In genomic region chr5:108727154-108727638, GRCh38 we compare ENCODE assay signal across 1 cellular context.
TF ChIP-seq lines count a peak whose summit lies in the region.

No MANE protein-coding gene starts in this region.

TF ChIP-seq in K562, 482 proteins besides CTCF, POLR2A, EP300 and RAD21 (continued from another document and continues in another):
- TF ChIP-seq PCBP2 (IDR thresholded peaks at IDR 0.05; ENCODE audit: low read depth, low read length, poor library complexity, severe bottlenecking), result no peak
- peak; percentile 59 for TF ChIP-seq L3MBTL2 (IDR thresholded peaks at IDR 0.05)
- TF ChIP-seq PCBP1 (IDR thresholded peaks at IDR 0.05; ENCODE audit: low read depth, low read length, poor library complexity, severe bottlenecking), result no peak
- peak; percentile 37; the same call in 1 of the 2 replicates for TF ChIP-seq CREB3 (tag; conservative IDR thresholded peaks at IDR 0.05; ENCODE audit: low read depth)
- TF ChIP-seq POLR2H (tag; IDR thresholded peaks at IDR 0.05; ENCODE audit: low read depth), result peak; percentile 45; the same call in 1 of the 2 replicates
- TF ChIP-seq MTA3 (IDR thresholded peaks at IDR 0.05; ENCODE audit: borderline replicate concordance), result 0 out of 2 replicates have a peak, but pooled peaks have one; percentile 17
- peak in 1 of 2 experiments; percentile 20; a peak in 1 of 3 replicates for TF ChIP-seq CBX3 (IDR thresholded peaks at IDR 0.05; ENCODE audit: borderline replicate concordance in 1 of 2, low read length in 2 of 2)
- no peak for TF ChIP-seq PTRF (tag; IDR thresholded peaks at IDR 0.05)
- peak; percentile 7 to 19; a peak in 1 of 4 replicates for TF ChIP-seq MLLT1 (IDR thresholded peaks at IDR 0.05)
- no peak for TF ChIP-seq RHOXF2B (CRISPR knock-in tag; conservative IDR thresholded peaks at IDR 0.05)
- 0 out of 2 replicates have a peak, but pooled peaks have one; percentile 7 for TF ChIP-seq SPI1 (IDR thresholded peaks at IDR 0.05; ENCODE audit: borderline replicate concordance, low read depth, low read length)
- TF ChIP-seq RBM39 (optimal IDR thresholded peaks at IDR 0.05; ENCODE audit: low read depth, low read length), result peak; percentile 73
- TF ChIP-seq POLR2AphosphoS5 (IDR thresholded peaks at IDR 0.05; ENCODE audit: control insufficient read depth, insufficient read depth, low read depth, low read length), result peak; percentile 15; the same call in 1 of the 2 replicates
- TF ChIP-seq ELF1 (tag; IDR thresholded peaks at IDR 0.05), result peak; percentile 60
- no peak for TF ChIP-seq ETV5 (CRISPR knock-in tag; IDR thresholded peaks at IDR 0.05; ENCODE audit: low read depth)
- TF ChIP-seq HDAC1 (IDR thresholded peaks at IDR 0.05), result peak in 1 of 2 experiments; percentile 51; a peak in 2 of 4 replicates
- TF ChIP-seq MNT (conservative IDR thresholded peaks at IDR 0.05), result 0 out of 4 replicates have a peak, but pooled peaks of 1 of the 2 experiments have one; percentile 2
- 0 out of 2 replicates have a peak, but pooled peaks have one; percentile 1 for TF ChIP-seq FOSL1 (tag; conservative IDR thresholded peaks at IDR 0.05)
- TF ChIP-seq PKNOX1 (IDR thresholded peaks at IDR 0.05), result peak; percentile 33; the same call in 1 of the 2 replicates
- no peak for TF ChIP-seq ZNF165 (CRISPR knock-in tag; IDR thresholded peaks at IDR 0.05; ENCODE audit: borderline replicate concordance)
- TF ChIP-seq ZBTB34 (CRISPR knock-in tag; IDR thresholded peaks at IDR 0.05), result no peak
- TF ChIP-seq BRD4 (IDR thresholded peaks at IDR 0.05), result peak; percentile 6; the same call in 1 of the 2 replicates
- TF ChIP-seq ZBTB7A (IDR thresholded peaks at IDR 0.05; ENCODE audit: borderline replicate concordance, control insufficient read depth, low read depth, low read length), result no peak
- TF ChIP-seq KAT7 (CRISPR knock-in tag; IDR thresholded peaks at IDR 0.05; ENCODE audit: borderline replicate concordance), result 0 out of 2 replicates have a peak, but pooled peaks have one; percentile 64
- peak in 1 of 2 experiments; percentile 33; a peak in 3 of 4 replicates for TF ChIP-seq MAZ (CRISPR knock-in tag; conservative IDR thresholded peaks at IDR 0.05 in 1 of 2, IDR thresholded peaks at IDR 0.05 in 1 of 2)
- TF ChIP-seq ZNF639 (CRISPR knock-in tag; conservative IDR thresholded peaks at IDR 0.05 in 1 of 2, IDR thresholded peaks at IDR 0.05 in 1 of 2), result peak in 1 of 2 experiments; percentile 67; a peak in 1 of 4 replicates
- TF ChIP-seq MYC (IDR thresholded peaks at IDR 0.05; ENCODE audit: low read depth, low read length), result peak; percentile 12
- TF ChIP-seq MYC (CRISPR knock-in tag; IDR thresholded peaks at IDR 0.05; ENCODE audit: borderline replicate concordance, low read depth), result no peak
- TF ChIP-seq SIN3A (IDR thresholded peaks at IDR 0.05; ENCODE audit: borderline replicate concordance in 2 of 2, control insufficient read depth in 1 of 2, low read depth in 2 of 2, low read length in 2 of 2), result peak in 1 of 2 experiments; percentile 30; a peak in 1 of 4 replicates
- 0 out of 2 replicates have a peak, but pooled peaks have one; percentile 4 for TF ChIP-seq SOX6 (IDR thresholded peaks at IDR 0.05)
- no peak for TF ChIP-seq USF2 (CRISPR knock-in tag; IDR thresholded peaks at IDR 0.05)
- 0 out of 2 replicates have a peak, but pooled peaks have one; percentile 22 for TF ChIP-seq JUN (IDR thresholded peaks at IDR 0.05; ENCODE audit: borderline replicate concordance, low read depth, low read length)
- TF ChIP-seq JUN (CRISPR knock-in tag; IDR thresholded peaks at IDR 0.05; ENCODE audit: borderline replicate concordance), result no peak
- TF ChIP-seq NR2C1 (IDR thresholded peaks at IDR 0.05), result peak; percentile 17; the same call in 1 of the 2 replicates
- no peak for TF ChIP-seq NR2C1 (tag; IDR thresholded peaks at IDR 0.05)
- peak; percentile 14 for TF ChIP-seq TAF1 (IDR thresholded peaks at IDR 0.05; ENCODE audit: control insufficient read depth, extremely low read depth, insufficient read depth, low read length, severe bottlenecking)
- no peak for TF ChIP-seq THAP7 (CRISPR knock-in tag; IDR thresholded peaks at IDR 0.05)
- no peak for TF ChIP-seq PHTF2 (CRISPR knock-in tag; IDR thresholded peaks at IDR 0.05)
- no peak for TF ChIP-seq ATF7 (IDR thresholded peaks at IDR 0.05)
- TF ChIP-seq BACH1 (tag; IDR thresholded peaks at IDR 0.05), result peak; percentile 53; the same call in 1 of the 2 replicates
- TF ChIP-seq AFF4 (CRISPR knock-in tag; IDR thresholded peaks at IDR 0.05), result peak; percentile 31; the same call in 1 of the 2 replicates
- TF ChIP-seq SRSF7 (optimal IDR thresholded peaks at IDR 0.05; ENCODE audit: low read depth, low read length), result no peak
- TF ChIP-seq TSC22D4 (tag; IDR thresholded peaks at IDR 0.05), result no peak
- TF ChIP-seq ETV6 (IDR thresholded peaks at IDR 0.05; ENCODE audit: borderline replicate concordance in 1 of 2, low read depth in 2 of 2, low read length in 1 of 2), result 0 out of 4 replicates have a peak, but pooled peaks of 1 of the 2 experiments have one; percentile 35
- no peak for TF ChIP-seq ETV6 (CRISPR knock-in tag; IDR thresholded peaks at IDR 0.05; ENCODE audit: borderline replicate concordance)
- TF ChIP-seq SAP30 (IDR thresholded peaks at IDR 0.05; ENCODE audit: borderline replicate concordance, insufficient read depth, low read depth, low read length, poor library complexity, severe bottlenecking), result peak; percentile 22
- TF ChIP-seq ELF4 (CRISPR knock-in tag; IDR thresholded peaks at IDR 0.05), result 0 out of 2 replicates have a peak, but pooled peaks have one; percentile 15
- TF ChIP-seq MXI1 (IDR thresholded peaks at IDR 0.05; ENCODE audit: low read depth, low read length), result no peak
